1 cellular context compared by ENCODE assay signal in genomic region chr14:48792376-48793024, GRCh38.
TF ChIP-seq lines count a peak whose summit lies in the region.

No MANE protein-coding gene starts in this region.

TF ChIP-seq in IMR-90, 13 proteins besides CTCF, POLR2A, EP300 and RAD21 (continued from another document):
- TF ChIP-seq MAFK (IDR thresholded peaks at IDR 0.05; ENCODE audit: low read depth, low read length), result no peak
- TF ChIP-seq CHD1 (IDR thresholded peaks at IDR 0.05; ENCODE audit: low read depth, low read length), result no peak
- TF ChIP-seq ELK1 (IDR thresholded peaks at IDR 0.05; ENCODE audit: borderline replicate concordance, low read depth, low read length), result no peak
- no peak for TF ChIP-seq USF2 (IDR thresholded peaks at IDR 0.05; ENCODE audit: low read depth, low read length)
- TF ChIP-seq RFX5 (IDR thresholded peaks at IDR 0.05; ENCODE audit: low read depth, low read length), result no peak
- no peak for TF ChIP-seq RCOR1 (IDR thresholded peaks at IDR 0.05; ENCODE audit: insufficient replicate concordance, low read length)
TF ChIP-seq in IMR-90: peak in this region for 0.
